1 cellular context compared by ENCODE assay signal in genomic region chr4:37976991-37977470, GRCh38.
TF ChIP-seq lines count a peak whose summit lies in the region.

No MANE protein-coding gene starts in this region.

TF ChIP-seq in HepG2, 621 proteins besides CTCF, POLR2A, EP300 and RAD21 (continued from another document and continues in another):
- TF ChIP-seq, protein P1, sequence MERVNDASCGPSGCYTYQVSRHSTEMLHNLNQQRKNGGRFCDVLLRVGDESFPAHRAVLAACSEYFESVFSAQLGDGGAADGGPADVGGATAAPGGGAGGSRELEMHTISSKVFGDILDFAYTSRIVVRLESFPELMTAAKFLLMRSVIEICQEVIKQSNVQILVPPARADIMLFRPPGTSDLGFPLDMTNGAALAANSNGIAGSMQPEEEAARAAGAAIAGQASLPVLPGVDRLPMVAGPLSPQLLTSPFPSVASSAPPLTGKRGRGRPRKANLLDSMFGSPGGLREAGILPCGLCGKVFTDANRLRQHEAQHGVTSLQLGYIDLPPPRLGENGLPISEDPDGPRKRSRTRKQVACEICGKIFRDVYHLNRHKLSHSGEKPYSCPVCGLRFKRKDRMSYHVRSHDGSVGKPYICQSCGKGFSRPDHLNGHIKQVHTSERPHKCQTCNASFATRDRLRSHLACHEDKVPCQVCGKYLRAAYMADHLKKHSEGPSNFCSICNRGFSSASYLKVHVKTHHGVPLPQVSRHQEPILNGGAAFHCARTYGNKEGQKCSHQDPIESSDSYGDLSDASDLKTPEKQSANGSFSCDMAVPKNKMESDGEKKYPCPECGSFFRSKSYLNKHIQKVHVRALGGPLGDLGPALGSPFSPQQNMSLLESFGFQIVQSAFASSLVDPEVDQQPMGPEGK (CRISPR knock-in tag; IDR thresholded peaks at IDR 0.05) = peak; percentile 76
- TF ChIP-seq SP1 (IDR thresholded peaks at IDR 0.05) = no peak
- TF ChIP-seq SP1 (CRISPR knock-in tag; IDR thresholded peaks at IDR 0.05) = 0 out of 2 replicates have a peak, but pooled peaks have one; percentile 28
- no peak for TF ChIP-seq RNF2 (conservative IDR thresholded peaks at IDR 0.05; ENCODE audit: low read depth)
- TF ChIP-seq MAF1 (CRISPR knock-in tag; IDR thresholded peaks at IDR 0.05; ENCODE audit: borderline replicate concordance) = no peak
- peak; percentile 30; the same call in 1 of the 2 replicates for TF ChIP-seq KDM2A (CRISPR knock-in tag; IDR thresholded peaks at IDR 0.05; ENCODE audit: borderline replicate concordance, low read depth)
- no peak for TF ChIP-seq GFI1 (CRISPR knock-in tag; IDR thresholded peaks at IDR 0.05; ENCODE audit: borderline replicate concordance)
- 0 out of 2 replicates have a peak, but pooled peaks have one; percentile 18 for TF ChIP-seq RXRA (CRISPR knock-in tag; IDR thresholded peaks at IDR 0.05)
- TF ChIP-seq E2F1 (CRISPR knock-in tag; IDR thresholded peaks at IDR 0.05) = peak; percentile 55; the same call in 1 of the 2 replicates
- TF ChIP-seq ZMYM4 (CRISPR knock-in tag; IDR thresholded peaks at IDR 0.05) = no peak
- TF ChIP-seq ZNF446 (CRISPR knock-in tag; IDR thresholded peaks at IDR 0.05) = 0 out of 2 replicates have a peak, but pooled peaks have one; percentile 5
- TF ChIP-seq, protein P2, sequence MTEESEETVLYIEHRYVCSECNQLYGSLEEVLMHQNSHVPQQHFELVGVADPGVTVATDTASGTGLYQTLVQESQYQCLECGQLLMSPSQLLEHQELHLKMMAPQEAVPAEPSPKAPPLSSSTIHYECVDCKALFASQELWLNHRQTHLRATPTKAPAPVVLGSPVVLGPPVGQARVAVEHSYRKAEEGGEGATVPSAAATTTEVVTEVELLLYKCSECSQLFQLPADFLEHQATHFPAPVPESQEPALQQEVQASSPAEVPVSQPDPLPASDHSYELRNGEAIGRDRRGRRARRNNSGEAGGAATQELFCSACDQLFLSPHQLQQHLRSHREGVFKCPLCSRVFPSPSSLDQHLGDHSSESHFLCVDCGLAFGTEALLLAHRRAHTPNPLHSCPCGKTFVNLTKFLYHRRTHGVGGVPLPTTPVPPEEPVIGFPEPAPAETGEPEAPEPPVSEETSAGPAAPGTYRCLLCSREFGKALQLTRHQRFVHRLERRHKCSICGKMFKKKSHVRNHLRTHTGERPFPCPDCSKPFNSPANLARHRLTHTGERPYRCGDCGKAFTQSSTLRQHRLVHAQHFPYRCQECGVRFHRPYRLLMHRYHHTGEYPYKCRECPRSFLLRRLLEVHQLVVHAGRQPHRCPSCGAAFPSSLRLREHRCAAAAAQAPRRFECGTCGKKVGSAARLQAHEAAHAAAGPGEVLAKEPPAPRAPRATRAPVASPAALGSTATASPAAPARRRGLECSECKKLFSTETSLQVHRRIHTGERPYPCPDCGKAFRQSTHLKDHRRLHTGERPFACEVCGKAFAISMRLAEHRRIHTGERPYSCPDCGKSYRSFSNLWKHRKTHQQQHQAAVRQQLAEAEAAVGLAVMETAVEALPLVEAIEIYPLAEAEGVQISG (CRISPR knock-in tag; IDR thresholded peaks at IDR 0.05) = 0 out of 2 replicates have a peak, but pooled peaks have one; percentile 5
- 0 out of 2 replicates have a peak, but pooled peaks have one; percentile 6 for TF ChIP-seq KAT8 (CRISPR knock-in tag; IDR thresholded peaks at IDR 0.05)
- TF ChIP-seq FOXO4 (CRISPR knock-in tag; conservative IDR thresholded peaks at IDR 0.05) = no peak
- no peak for TF ChIP-seq SATB2 (CRISPR knock-in tag; IDR thresholded peaks at IDR 0.05)
- 0 out of 2 replicates have a peak, but pooled peaks have one; percentile 38 for TF ChIP-seq POLR2AphosphoS5 (IDR thresholded peaks at IDR 0.05; ENCODE audit: low read depth, low read length)
- no peak for TF ChIP-seq ZNF337 (CRISPR knock-in tag; IDR thresholded peaks at IDR 0.05; ENCODE audit: borderline replicate concordance, low read depth)
- TF ChIP-seq ZBTB7B (CRISPR knock-in tag; IDR thresholded peaks at IDR 0.05) = peak; percentile 33; the same call in 1 of the 2 replicates
- TF ChIP-seq PHF8 (CRISPR knock-in tag; IDR thresholded peaks at IDR 0.05) = 0 out of 2 replicates have a peak, but pooled peaks have one; percentile 22
- TF ChIP-seq HNRNPLL (IDR thresholded peaks at IDR 0.05; ENCODE audit: low read depth, low read length, poor library complexity, severe bottlenecking) = peak; percentile 75
- no peak for TF ChIP-seq EHMT2 (IDR thresholded peaks at IDR 0.05; ENCODE audit: borderline replicate concordance, low read depth, low read length)
- TF ChIP-seq, protein P3, sequence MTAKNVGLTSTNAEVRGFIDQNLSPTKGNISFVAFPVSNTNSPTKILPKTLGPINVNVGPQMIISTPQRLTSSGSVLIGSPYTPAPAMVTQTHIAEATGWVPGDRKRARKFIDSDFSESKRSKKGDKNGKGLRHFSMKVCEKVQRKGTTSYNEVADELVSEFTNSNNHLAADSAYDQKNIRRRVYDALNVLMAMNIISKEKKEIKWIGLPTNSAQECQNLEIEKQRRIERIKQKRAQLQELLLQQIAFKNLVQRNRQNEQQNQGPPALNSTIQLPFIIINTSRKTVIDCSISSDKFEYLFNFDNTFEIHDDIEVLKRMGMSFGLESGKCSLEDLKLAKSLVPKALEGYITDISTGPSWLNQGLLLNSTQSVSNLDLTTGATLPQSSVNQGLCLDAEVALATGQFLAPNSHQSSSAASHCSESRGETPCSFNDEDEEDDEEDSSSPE (CRISPR knock-in tag; IDR thresholded peaks at IDR 0.05) = peak; percentile 83
- no peak for TF ChIP-seq ZNF556 (CRISPR knock-in tag; IDR thresholded peaks at IDR 0.05; ENCODE audit: borderline replicate concordance)
- peak; percentile 38; the same call in 1 of the 2 replicates for TF ChIP-seq ZNF317 (CRISPR knock-in tag; IDR thresholded peaks at IDR 0.05)
- TF ChIP-seq, protein P4, sequence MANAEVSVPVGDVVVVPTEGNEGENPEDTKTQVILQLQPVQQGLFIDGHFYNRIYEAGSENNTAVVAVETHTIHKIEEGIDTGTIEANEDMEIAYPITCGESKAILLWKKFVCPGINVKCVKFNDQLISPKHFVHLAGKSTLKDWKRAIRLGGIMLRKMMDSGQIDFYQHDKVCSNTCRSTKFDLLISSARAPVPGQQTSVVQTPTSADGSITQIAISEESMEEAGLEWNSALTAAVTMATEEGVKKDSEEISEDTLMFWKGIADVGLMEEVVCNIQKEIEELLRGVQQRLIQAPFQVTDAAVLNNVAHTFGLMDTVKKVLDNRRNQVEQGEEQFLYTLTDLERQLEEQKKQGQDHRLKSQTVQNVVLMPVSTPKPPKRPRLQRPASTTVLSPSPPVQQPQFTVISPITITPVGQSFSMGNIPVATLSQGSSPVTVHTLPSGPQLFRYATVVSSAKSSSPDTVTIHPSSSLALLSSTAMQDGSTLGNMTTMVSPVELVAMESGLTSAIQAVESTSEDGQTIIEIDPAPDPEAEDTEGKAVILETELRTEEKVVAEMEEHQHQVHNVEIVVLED (CRISPR knock-in tag; IDR thresholded peaks at IDR 0.05; ENCODE audit: borderline replicate concordance) = no peak
- TF ChIP-seq, protein P5, sequence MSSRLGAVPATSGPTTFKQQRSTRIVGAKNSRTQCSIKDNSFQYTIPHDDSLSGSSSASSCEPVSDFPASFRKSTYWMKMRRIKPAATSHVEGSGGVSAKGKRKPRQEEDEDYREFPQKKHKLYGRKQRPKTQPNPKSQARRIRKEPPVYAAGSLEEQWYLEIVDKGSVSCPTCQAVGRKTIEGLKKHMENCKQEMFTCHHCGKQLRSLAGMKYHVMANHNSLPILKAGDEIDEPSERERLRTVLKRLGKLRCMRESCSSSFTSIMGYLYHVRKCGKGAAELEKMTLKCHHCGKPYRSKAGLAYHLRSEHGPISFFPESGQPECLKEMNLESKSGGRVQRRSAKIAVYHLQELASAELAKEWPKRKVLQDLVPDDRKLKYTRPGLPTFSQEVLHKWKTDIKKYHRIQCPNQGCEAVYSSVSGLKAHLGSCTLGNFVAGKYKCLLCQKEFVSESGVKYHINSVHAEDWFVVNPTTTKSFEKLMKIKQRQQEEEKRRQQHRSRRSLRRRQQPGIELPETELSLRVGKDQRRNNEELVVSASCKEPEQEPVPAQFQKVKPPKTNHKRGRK (CRISPR knock-in tag; IDR thresholded peaks at IDR 0.05) = no peak
- TF ChIP-seq ZNF879 (CRISPR knock-in tag; IDR thresholded peaks at IDR 0.05) = no peak
- TF ChIP-seq, protein P6, sequence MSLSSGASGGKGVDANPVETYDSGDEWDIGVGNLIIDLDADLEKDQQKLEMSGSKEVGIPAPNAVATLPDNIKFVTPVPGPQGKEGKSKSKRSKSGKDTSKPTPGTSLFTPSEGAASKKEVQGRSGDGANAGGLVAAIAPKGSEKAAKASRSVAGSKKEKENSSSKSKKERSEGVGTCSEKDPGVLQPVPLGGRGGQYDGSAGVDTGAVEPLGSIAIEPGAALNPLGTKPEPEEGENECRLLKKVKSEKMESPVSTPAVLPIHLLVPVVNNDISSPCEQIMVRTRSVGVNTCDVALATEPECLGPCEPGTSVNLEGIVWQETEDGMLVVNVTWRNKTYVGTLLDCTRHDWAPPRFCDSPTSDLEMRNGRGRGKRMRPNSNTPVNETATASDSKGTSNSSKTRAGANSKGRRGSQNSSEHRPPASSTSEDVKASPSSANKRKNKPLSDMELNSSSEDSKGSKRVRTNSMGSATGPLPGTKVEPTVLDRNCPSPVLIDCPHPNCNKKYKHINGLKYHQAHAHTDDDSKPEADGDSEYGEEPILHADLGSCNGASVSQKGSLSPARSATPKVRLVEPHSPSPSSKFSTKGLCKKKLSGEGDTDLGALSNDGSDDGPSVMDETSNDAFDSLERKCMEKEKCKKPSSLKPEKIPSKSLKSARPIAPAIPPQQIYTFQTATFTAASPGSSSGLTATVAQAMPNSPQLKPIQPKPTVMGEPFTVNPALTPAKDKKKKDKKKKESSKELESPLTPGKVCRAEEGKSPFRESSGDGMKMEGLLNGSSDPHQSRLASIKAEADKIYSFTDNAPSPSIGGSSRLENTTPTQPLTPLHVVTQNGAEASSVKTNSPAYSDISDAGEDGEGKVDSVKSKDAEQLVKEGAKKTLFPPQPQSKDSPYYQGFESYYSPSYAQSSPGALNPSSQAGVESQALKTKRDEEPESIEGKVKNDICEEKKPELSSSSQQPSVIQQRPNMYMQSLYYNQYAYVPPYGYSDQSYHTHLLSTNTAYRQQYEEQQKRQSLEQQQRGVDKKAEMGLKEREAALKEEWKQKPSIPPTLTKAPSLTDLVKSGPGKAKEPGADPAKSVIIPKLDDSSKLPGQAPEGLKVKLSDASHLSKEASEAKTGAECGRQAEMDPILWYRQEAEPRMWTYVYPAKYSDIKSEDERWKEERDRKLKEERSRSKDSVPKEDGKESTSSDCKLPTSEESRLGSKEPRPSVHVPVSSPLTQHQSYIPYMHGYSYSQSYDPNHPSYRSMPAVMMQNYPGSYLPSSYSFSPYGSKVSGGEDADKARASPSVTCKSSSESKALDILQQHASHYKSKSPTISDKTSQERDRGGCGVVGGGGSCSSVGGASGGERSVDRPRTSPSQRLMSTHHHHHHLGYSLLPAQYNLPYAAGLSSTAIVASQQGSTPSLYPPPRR (CRISPR knock-in tag; IDR thresholded peaks at IDR 0.05; ENCODE audit: borderline replicate concordance) = no peak
- TF ChIP-seq, protein P7, sequence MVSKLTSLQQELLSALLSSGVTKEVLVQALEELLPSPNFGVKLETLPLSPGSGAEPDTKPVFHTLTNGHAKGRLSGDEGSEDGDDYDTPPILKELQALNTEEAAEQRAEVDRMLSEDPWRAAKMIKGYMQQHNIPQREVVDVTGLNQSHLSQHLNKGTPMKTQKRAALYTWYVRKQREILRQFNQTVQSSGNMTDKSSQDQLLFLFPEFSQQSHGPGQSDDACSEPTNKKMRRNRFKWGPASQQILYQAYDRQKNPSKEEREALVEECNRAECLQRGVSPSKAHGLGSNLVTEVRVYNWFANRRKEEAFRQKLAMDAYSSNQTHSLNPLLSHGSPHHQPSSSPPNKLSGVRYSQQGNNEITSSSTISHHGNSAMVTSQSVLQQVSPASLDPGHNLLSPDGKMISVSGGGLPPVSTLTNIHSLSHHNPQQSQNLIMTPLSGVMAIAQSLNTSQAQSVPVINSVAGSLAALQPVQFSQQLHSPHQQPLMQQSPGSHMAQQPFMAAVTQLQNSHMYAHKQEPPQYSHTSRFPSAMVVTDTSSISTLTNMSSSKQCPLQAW (CRISPR knock-in tag; IDR thresholded peaks at IDR 0.05) = 0 out of 2 replicates have a peak, but pooled peaks have one; percentile 42
- peak; percentile 51; the same call in 1 of the 2 replicates for TF ChIP-seq MAZ (IDR thresholded peaks at IDR 0.05; ENCODE audit: borderline replicate concordance, low read depth, low read length)
- TF ChIP-seq MAZ (CRISPR knock-in tag; IDR thresholded peaks at IDR 0.05; ENCODE audit: low read depth) = no peak
- no peak for TF ChIP-seq REXO4 (CRISPR knock-in tag; IDR thresholded peaks at IDR 0.05; ENCODE audit: borderline replicate concordance)
- TF ChIP-seq ZSCAN25 (CRISPR knock-in tag; IDR thresholded peaks at IDR 0.05) = peak; percentile 94
- peak; percentile 97 for TF ChIP-seq HNRNPK (IDR thresholded peaks at IDR 0.05; ENCODE audit: low read depth, low read length, poor library complexity, severe bottlenecking)
- TF ChIP-seq GATAD2A (CRISPR knock-in tag; IDR thresholded peaks at IDR 0.05) = peak; percentile 38; the same call in 1 of the 2 replicates
- TF ChIP-seq KLF12 (CRISPR knock-in tag; IDR thresholded peaks at IDR 0.05; ENCODE audit: borderline replicate concordance) = 0 out of 2 replicates have a peak, but pooled peaks have one; percentile 36
- TF ChIP-seq SOX6 (IDR thresholded peaks at IDR 0.05) = no peak
- peak; percentile 21; the same call in 1 of the 2 replicates for TF ChIP-seq SOX6 (CRISPR knock-in tag; IDR thresholded peaks at IDR 0.05)
